In the genomic region with DNA sequence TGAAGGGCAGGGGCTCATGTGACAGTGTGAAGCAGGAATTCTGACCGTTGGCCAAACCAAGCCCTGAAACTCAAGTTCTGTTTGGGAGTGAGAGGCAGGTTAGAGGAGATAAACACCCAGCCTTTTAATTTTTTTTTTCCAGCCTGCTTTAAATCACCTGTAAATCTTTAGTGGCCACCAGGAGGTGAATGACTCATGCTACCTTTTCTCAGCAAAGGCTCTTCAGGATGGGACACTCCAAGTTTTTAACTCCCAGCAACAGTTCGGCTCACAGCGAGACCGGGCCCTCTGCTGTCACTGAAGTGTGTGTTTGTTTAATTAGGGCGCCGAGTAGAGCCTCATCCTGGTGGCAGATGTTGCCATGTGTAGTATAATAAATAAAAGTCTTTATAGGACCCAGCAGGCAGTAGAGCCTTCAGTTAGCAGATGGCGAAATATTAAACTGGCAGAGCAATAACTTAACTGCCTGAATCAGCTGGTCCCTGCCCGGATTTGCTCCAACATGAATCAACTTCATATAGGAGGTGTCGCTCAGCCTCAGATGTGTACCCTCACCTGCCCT, we compare ENCODE assay signal across 5 cellular contexts.
DNase-seq lines count a peak whose midpoint lies in the region; ATAC-seq and TF ChIP-seq lines count a peak whose summit lies in the region.
"Not testable (repeated sequence)": the region's sequence is repeated elsewhere in the genome, so short reads cannot be mapped to it uniquely, and the experiment has no call there.

No MANE protein-coding gene starts in this region.

- intact Hi-C loops in HCT116 (cut with micrococcal nuclease); left lung (cut with DNase I): not testable (repeated sequence)

- not testable (repeated sequence) for H3K9ac ChIP-seq in HCT116 (ENCODE audit: low read length); endodermal cell (ENCODE audit: extremely low read depth, low read length, poor library complexity, severe bottlenecking)

- H3K27me3 ChIP-seq in HCT116 (ENCODE audit: insufficient read depth, low read length); WERI-Rb-1 (ENCODE audit: insufficient read depth, low read depth, severe bottlenecking); endodermal cell (ENCODE audit: control insufficient read depth, insufficient read depth, low read length, poor library complexity, severe bottlenecking); foreskin keratinocyte; left lung: not testable (repeated sequence)

- not testable (repeated sequence) for H3K4me3 Mint-ChIP-seq in endodermal cell

- ATAC-seq in HCT116 = peak; percentile 60
- ATAC-seq in foreskin keratinocyte = peak; percentile 61
- ATAC-seq in left lung = peak; percentile 66

- H3K27me3 Mint-ChIP-seq in endodermal cell (ENCODE audit: insufficient read depth) = not testable (repeated sequence)

- H2AFZ ChIP-seq in HCT116 (ENCODE audit: low read depth, low read length, poor library complexity, severe bottlenecking) = not testable (repeated sequence)

- BruUV-seq in HCT116 (replicated peaks; lab: Mats Ljungman, UMichigan) = not testable (repeated sequence)

- not testable (repeated sequence) for H3K79me2 ChIP-seq in HCT116 (ENCODE audit: insufficient read depth, low read length)

- not testable (repeated sequence) for H3K27ac ChIP-seq in HCT116 (ENCODE audit: low read depth, low read length); WERI-Rb-1; endodermal cell (ENCODE audit: low read depth, low read length); foreskin keratinocyte; left lung

- not testable (repeated sequence) for H3K27ac Mint-ChIP-seq in endodermal cell

- CTCF ChIA-PET in HCT116 (lab: Charles Lee) = not testable (repeated sequence)

- DNase-seq in HCT116 (ENCODE audit: low read depth, low spot score); endodermal cell; foreskin keratinocyte; left lung: not testable (repeated sequence)
- DNase-seq in WERI-Rb-1 = peak; percentile 12

- H3K4me1 Mint-ChIP-seq in endodermal cell = not testable (repeated sequence)

- not testable (repeated sequence) for H3K4me3 ChIP-seq in HCT116 (replicated peaks in 1 of 2; ENCODE audit: low read depth in 1 of 2, low read length in 2 of 2); WERI-Rb-1 (ENCODE audit: low read depth, low read length); endodermal cell (ENCODE audit: low read length); left lung

- not testable (repeated sequence) for TF ChIP-seq CTCF in HCT116 (IDR thresholded peaks at IDR 0.05 in 2 of 3, conservative IDR thresholded peaks at IDR 0.05 in 1 of 3; ENCODE audit: borderline replicate concordance in 1 of 3, insufficient read depth in 1 of 3, low read depth in 2 of 3, low read length in 2 of 3); WERI-Rb-1 (IDR thresholded peaks at IDR 0.05; ENCODE audit: low read depth, low read length); foreskin keratinocyte (conservative IDR thresholded peaks at IDR 0.05); left lung (IDR thresholded peaks at IDR 0.05)
- TF ChIP-seq CTCF in endodermal cell (conservative IDR thresholded peaks at IDR 0.05) = peak; percentile 26

- POLR2A ChIA-PET in HCT116 (lab: Charles Lee) = not testable (repeated sequence)

- H3K9me3 Mint-ChIP-seq in endodermal cell = not testable (repeated sequence)

- TF ChIP-seq RAD21 in HCT116 (IDR thresholded peaks at IDR 0.05; ENCODE audit: low read depth) = not testable (repeated sequence)

- not testable (repeated sequence) for H3K36me3 ChIP-seq in HCT116 (ENCODE audit: control insufficient read depth in 1 of 2, insufficient read depth in 2 of 2, low read length in 2 of 2); WERI-Rb-1; endodermal cell (ENCODE audit: control insufficient read depth, insufficient read depth, low read length); left lung

- RAD21 ChIA-PET in HCT116 (lab: Charles Lee; ENCODE audit: low non-redundant PET in 1 of 2, low total read pairs in 2 of 2, uncharacterized antibody in 2 of 2, unreplicated experiment in 2 of 2) = not testable (repeated sequence)

- not testable (repeated sequence) for H3K9me3 ChIP-seq in HCT116 (ENCODE audit: control insufficient read depth in 1 of 2, insufficient read depth in 1 of 2, low read depth in 1 of 2, low read length in 2 of 2); WERI-Rb-1 (ENCODE audit: severe bottlenecking); endodermal cell (ENCODE audit: control insufficient read depth, low read length); left lung

- H3K9me2 ChIP-seq in HCT116 (ENCODE audit: insufficient read depth) = not testable (repeated sequence)

- not testable (repeated sequence) for H3K4me2 ChIP-seq in HCT116 (ENCODE audit: low read length)

- not testable (repeated sequence) for TF ChIP-seq POLR2A in HCT116 (IDR thresholded peaks at IDR 0.05; ENCODE audit: borderline replicate concordance, extremely low read depth, insufficient read depth, insufficient read length)

- 79% methylated on average over 3 of the region's 9 CpGs; no CpG with 5 or more reads in 1 of the 2 experiments for WGBS in endodermal cell (ENCODE audit: insufficient coverage in 1 of 2, insufficient read length in 1 of 2), 2 experiments

- H3K36me3 Mint-ChIP-seq in endodermal cell (ENCODE audit: low read depth) = not testable (repeated sequence)

- H3K4me1 ChIP-seq in HCT116 (ENCODE audit: control insufficient read depth in 1 of 2, insufficient read depth in 2 of 2, low read length in 2 of 2); endodermal cell (ENCODE audit: control insufficient read depth, insufficient read depth, low read length); foreskin keratinocyte; left lung: not testable (repeated sequence)

- H4K20me1 ChIP-seq in HCT116 (ENCODE audit: insufficient read depth) = not testable (repeated sequence)
